ENCODE assay signal across 7 cellular contexts in genomic region chr2:16939771-16940170, GRCh38.
"Had no signal": no experiment of that assay in that cellular context is flagged by ENCODE, and none has a peak within 500 bp of the region (broad histone marks: within the 10 kb centered on the region; RNA-seq: fewer than 3 reads in every experiment).

No MANE protein-coding gene starts in this region.

- H2AFZ ChIP-seq: GM23338 had no signal

- H3K9ac ChIP-seq: KMS-11 had no signal

- H3K27ac ChIP-seq: HL-60, KMS-11 had no signal

- H3K4me3 ChIP-seq: GM23338 had no signal

- DNase-seq: H9, HCEC 1CT, KBM-7 had no signal

- H3K4me2 ChIP-seq: GM23338, KMS-11 had no signal

- ATAC-seq: GM23338, HepG2 had no signal
